10 cellular contexts compared by ENCODE assay signal in genomic region chr5:88746438-88746882, GRCh38.
DNase-seq lines count a peak whose midpoint lies in the region; ATAC-seq lines count a peak whose summit lies in the region.
"Had no signal": no experiment of that assay in that cellular context is flagged by ENCODE, and none has a peak within 500 bp of the region (broad histone marks: within the 10 kb centered on the region; RNA-seq: fewer than 3 reads in every experiment).

No MANE protein-coding gene starts in this region.

- ATAC-seq in GM18520 (IDR thresholded peaks at IDR 0.05; ENCODE audit: unreplicated experiment) (peak; percentile 85), GM21447 (IDR thresholded peaks at IDR 0.05; ENCODE audit: unreplicated experiment) (peak; percentile 78), HG03064 (IDR thresholded peaks at IDR 0.05; ENCODE audit: low read depth, unreplicated experiment) (peak; percentile 74)

- H3K36me3 ChIP-seq in SJCRH30, result peaks cover 57% of the 10 kb centered on the region

- H3K27ac ChIP-seq in SJCRH30, result no peak overlapping the region
- H3K27ac ChIP-seq: transverse colon had no signal

- peak; percentile 13 to 64 for DNase-seq in SJCRH30
- DNase-seq in NCI-H748 (lab: John Stamatoyannopoulos, UW; ENCODE audit: unreplicated experiment), result no peak
- no peak for DNase-seq in OCI-M1 (lab: John Stamatoyannopoulos, UW)
- DNase-seq in NOMO-1 treated with dmso at 0.1 percent for 144 hours (lab: John Stamatoyannopoulos, UW; ENCODE audit: unreplicated experiment), result no peak
- no peak for DNase-seq in dermis blood vessel endothelial cell
- DNase-seq: NCI-H510A treated with DMSO at 0.1 percent for 48 hours, transverse colon had no signal

- no peaks in the 10 kb centered on the region for H3K9me3 ChIP-seq in SJCRH30 (replicated peaks)
- H3K9me3 ChIP-seq: transverse colon had no signal

- H3K27me3 ChIP-seq in SJCRH30, result no peaks in the 10 kb centered on the region
- H3K27me3 ChIP-seq: transverse colon had no signal

- no peak overlapping the region for H3K4me3 ChIP-seq in SJCRH30
- H3K4me3 ChIP-seq: transverse colon had no signal

- H3K4me1 ChIP-seq in SJCRH30, result peaks cover 7% of the 10 kb centered on the region

Comparison
In these comparisons a context has a peak if more than half of its experiments do, and no peak if none do; other contexts are left out.
1. DNase-seq: peak in SJCRH30 (2 of 2); none in NCI-H748 (single experiment), OCI-M1 (single experiment), NOMO-1 treated with dmso at 0.1 percent for 144 hours (single experiment) and dermis blood vessel endothelial cell (single experiment).
2. Peak in every context shown above with its lines, with median percentiles within 50 percentile points of each other: ATAC-seq.